In genomic region chr9:130898552-130898852, GRCh38 we compare ENCODE assay signal across 22 cellular contexts. TPM values are rescaled to one million over a fixed set of nuclear protein-coding genes. Genes with fewer than 3 reads are reported as not detected.
"Had no signal": no experiment of that assay in that cellular context is flagged by ENCODE, and none has a peak within 500 bp of the region (broad histone marks: within the 10 kb centered on the region; RNA-seq: fewer than 3 reads in every experiment).

No MANE protein-coding gene starts in this region.

- H3K27me3 Mint-ChIP-seq: activated naive CD8-positive, alpha-beta T cell had no signal

- H3K9me3 ChIP-seq: esophagus squamous epithelium, heart right ventricle, left ventricle myocardium inferior, ovary, psoas muscle, thoracic aorta had no signal

- DNase-seq: activated CD4-positive, alpha-beta T cell treated with anti-CD3 and anti-CD28 coated beads, Interleukin-2, amount 50 U/mL, for 48 hours; activated T-cell treated with anti-CD3 and anti-CD28 coated beads for 4 hours; effector memory CD4-positive, alpha-beta T cell; esophagus squamous epithelium; heart right ventricle; left ventricle myocardium inferior; naive thymus-derived CD4-positive, alpha-beta T cell; ovary; stimulated activated CD4-positive, alpha-beta T cell treated with anti-CD3 and anti-CD28 coated beads, Interleukin-4, amount 100 ng/mL, for 4 hours had no signal

- H3K27ac ChIP-seq: esophagus squamous epithelium, heart right ventricle, left ventricle myocardium inferior, neural progenitor cell, ovary, psoas muscle, thoracic aorta had no signal

- H3K36me3 Mint-ChIP-seq: activated naive CD8-positive, alpha-beta T cell; naive thymus-derived CD4-positive, alpha-beta T cell; neural progenitor cell; stimulated activated memory B cell treated with anti-CD40 and anti-IgM and Interleukin-4, amounts not matched to agents 10 μg/mL and 1 μg/mL and 100 μg/mL, for 72 hours had no signal

- H3K27me3 ChIP-seq: neural progenitor cell, ovary had no signal

- H2AFZ ChIP-seq: neural progenitor cell had no signal

- H3K9me3 Mint-ChIP-seq: dendritic cell treated with granulocyte-macrophage colony-stimulating factor and Interleukin-4, amounts not matched to agents 40 ng/mL and 50 ng/mL, for 4 days; naive thymus-derived CD4-positive, alpha-beta T cell; neural progenitor cell; stimulated activated memory B cell treated with anti-CD40 and anti-IgM and Interleukin-4, amounts not matched to agents 10 μg/mL and 1 μg/mL and 100 μg/mL, for 72 hours; T-helper 2 cell treated with Interferon-gamma antibody and Interleukin-4, amounts not matched to agents 5 μg/mL and 100 μg/mL, for 36 hours had no signal

- H3K27ac Mint-ChIP-seq: activated naive CD8-positive, alpha-beta T cell; dendritic cell treated with granulocyte-macrophage colony-stimulating factor and Interleukin-4, amounts not matched to agents 40 ng/mL and 50 ng/mL, for 4 days; naive thymus-derived CD4-positive, alpha-beta T cell; neural progenitor cell; stimulated activated memory B cell treated with anti-CD40 and anti-IgM and Interleukin-4, amounts not matched to agents 10 μg/mL and 1 μg/mL and 100 μg/mL, for 72 hours; T-helper 2 cell treated with Interferon-gamma antibody and Interleukin-4, amounts not matched to agents 5 μg/mL and 100 μg/mL, for 36 hours had no signal

- H3K4me1 ChIP-seq: neural progenitor cell, psoas muscle had no signal

- ATAC-seq: heart right ventricle; naive thymus-derived CD4-positive, alpha-beta T cell; psoas muscle; sciatic nerve; stimulated activated memory B cell treated with anti-CD40 and anti-IgM and Interleukin-4, amounts not matched to agents 10 μg/mL and 1 μg/mL and 100 μg/mL, for 72 hours had no signal

- H3K4me3 ChIP-seq: esophagus squamous epithelium, heart right ventricle, left ventricle myocardium inferior, neural progenitor cell, ovary, psoas muscle, thoracic aorta had no signal

- H3K4me3 Mint-ChIP-seq: activated naive CD8-positive, alpha-beta T cell; dendritic cell treated with granulocyte-macrophage colony-stimulating factor and Interleukin-4, amounts not matched to agents 40 ng/mL and 50 ng/mL, for 4 days; naive thymus-derived CD4-positive, alpha-beta T cell; neural progenitor cell; stimulated activated memory B cell treated with anti-CD40 and anti-IgM and Interleukin-4, amounts not matched to agents 10 μg/mL and 1 μg/mL and 100 μg/mL, for 72 hours; T-helper 2 cell treated with Interferon-gamma antibody and Interleukin-4, amounts not matched to agents 5 μg/mL and 100 μg/mL, for 36 hours had no signal

- H3K4me2 ChIP-seq: neural progenitor cell had no signal

- H3K36me3 ChIP-seq: esophagus squamous epithelium, left ventricle myocardium inferior, neural progenitor cell, ovary, thoracic aorta had no signal

RNA-seq across cellular contexts. Expression of gene QRFP, which starts 1.9 kb away (rescaled TPM):
- total RNA-seq: cerebellum; endothelial cell of umbilical vein; heart right ventricle; kidney epithelial cell; left ventricle myocardium inferior; mononuclear cell; naive thymus-derived CD4-positive, alpha-beta T cell; ovary; psoas muscle; sciatic nerve; thoracic aorta; ureter had no signal

RNA-seq across cellular contexts. Expression of gene FIBCD1, which starts 40.5 kb away (rescaled TPM):
- total RNA-seq: endothelial cell of umbilical vein; esophagus squamous epithelium; mononuclear cell; naive thymus-derived CD4-positive, alpha-beta T cell; psoas muscle; sciatic nerve; thoracic aorta; ureter had no signal
